Comparison of ENCODE assay signal across 16 cellular contexts in the genomic region with DNA sequence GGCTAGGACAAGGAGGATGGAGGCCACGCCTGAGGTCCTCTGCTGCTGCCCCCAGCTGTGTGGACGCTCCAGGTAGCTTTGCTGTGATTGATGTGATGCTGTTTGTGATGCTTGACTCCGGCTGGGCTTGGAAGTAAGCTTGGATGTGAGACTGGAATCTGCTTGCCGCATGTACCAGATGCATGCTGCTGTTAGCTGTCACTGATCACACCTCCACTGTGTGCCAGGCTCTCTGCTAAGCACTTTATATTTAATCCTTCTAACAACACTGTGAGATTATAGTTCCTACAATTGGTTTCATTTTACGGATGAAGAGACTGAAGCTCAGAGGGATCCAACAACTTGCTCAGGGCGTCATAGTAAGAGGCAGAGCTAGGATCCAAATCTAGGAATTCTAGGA. TPM values are rescaled to one million over a fixed set of nuclear protein-coding genes. Genes with fewer than 3 reads are reported as not detected.
"Had no signal": no experiment of that assay in that cellular context is flagged by ENCODE, and none has a peak within 500 bp of the region (broad histone marks: within the 10 kb centered on the region; RNA-seq: fewer than 3 reads in every experiment).

No MANE protein-coding gene starts in this region.

- DNase-seq: activated CD4-positive, alpha-beta T cell treated with anti-CD3 and anti-CD28 coated beads, Interleukin-2, amount 50 U/mL, for 48 hours; activated naive CD4-positive, alpha-beta T cell treated with anti-CD3 and anti-CD28 coated beads, Interleukin-2, amount 10 ng/mL, durations not matched to agents 7 days and 5 days; erythroblast; pancreas; stimulated activated CD4-positive, alpha-beta T cell treated with anti-CD3 and anti-CD28 coated beads, Interleukin-4, amount 100 ng/mL, for 1 hour; stimulated activated naive CD4-positive, alpha-beta T cell; trophoblast cell had no signal

- H3K4me3 ChIP-seq: gastroesophageal sphincter, hepatocyte, pancreas, suprapubic skin had no signal

- H3K27me3 Mint-ChIP-seq: activated naive CD4-positive, alpha-beta T cell treated with anti-CD3 and anti-CD28 coated beads, Interleukin-2, amount 10 ng/mL, durations not matched to agents 7 days and 5 days; activated T-helper 17 cell treated with anti-CD3 and anti-CD28 coated beads, Interleukin-2, amount 50 U/mL, for 72 hours had no signal

- H3K9me3 ChIP-seq: gastroesophageal sphincter, pancreas, suprapubic skin had no signal

- H3K9me3 Mint-ChIP-seq: activated naive CD4-positive, alpha-beta T cell treated with anti-CD3 and anti-CD28 coated beads, Interleukin-2, amount 10 ng/mL, durations not matched to agents 7 days and 5 days; activated T-helper 17 cell treated with anti-CD3 and anti-CD28 coated beads, Interleukin-2, amount 50 U/mL, for 72 hours had no signal

- FAIRE-seq: astrocyte, keratinocyte, pancreas had no signal

- H3K4me1 Mint-ChIP-seq: activated naive CD4-positive, alpha-beta T cell treated with anti-CD3 and anti-CD28 coated beads, Interleukin-2, amount 10 ng/mL, durations not matched to agents 7 days and 5 days; activated T-helper 17 cell treated with anti-CD3 and anti-CD28 coated beads, Interleukin-2, amount 50 U/mL, for 72 hours had no signal

- H3K27me3 ChIP-seq: gastroesophageal sphincter, hepatocyte, pancreas, suprapubic skin had no signal

- H3K36me3 Mint-ChIP-seq: activated naive CD4-positive, alpha-beta T cell treated with anti-CD3 and anti-CD28 coated beads, Interleukin-2, amount 10 ng/mL, durations not matched to agents 7 days and 5 days had no signal

- H3K27ac ChIP-seq: gastroesophageal sphincter, hepatocyte, pancreas, suprapubic skin, VCaP had no signal

- H3K4me3 Mint-ChIP-seq: activated naive CD4-positive, alpha-beta T cell treated with anti-CD3 and anti-CD28 coated beads, Interleukin-2, amount 10 ng/mL, durations not matched to agents 7 days and 5 days; activated T-helper 17 cell treated with anti-CD3 and anti-CD28 coated beads, Interleukin-2, amount 50 U/mL, for 72 hours had no signal

- H3K4me1 ChIP-seq: pancreas had no signal

- H3K36me3 ChIP-seq: pancreas had no signal

- H3K27ac Mint-ChIP-seq: activated naive CD4-positive, alpha-beta T cell treated with anti-CD3 and anti-CD28 coated beads, Interleukin-2, amount 10 ng/mL, durations not matched to agents 7 days and 5 days; activated T-helper 17 cell treated with anti-CD3 and anti-CD28 coated beads, Interleukin-2, amount 50 U/mL, for 72 hours had no signal

- ATAC-seq: activated T-helper 17 cell treated with anti-CD3 and anti-CD28 coated beads, Interleukin-2, amount 50 U/mL, for 72 hours; gastroesophageal sphincter had no signal

RNA-seq across cellular contexts. Expression of gene TNFRSF17, which starts 35.0 kb away (rescaled TPM):
- total RNA-seq: activated T-helper 17 cell treated with anti-CD3 and anti-CD28 coated beads, Interleukin-2, amount 50 U/mL, for 72 hours; astrocyte; hepatocyte; myocyte; suprapubic skin; T-helper 1 cell treated with Interleukin-12 subunit alpha and Interleukin-12 subunit beta and Interleukin-4 antibody, amounts not matched to agents 30 ng/mL and 1 ng/mL, for 36 hours had no signal
- polyA plus RNA-seq: hepatocyte, keratinocyte, pancreas had no signal
